Comparison of ENCODE assay signal across 1 cellular context in genomic region chr10:21352886-21353285, GRCh38.
A peak's percentile ranks its signal among the peaks of the same experiment; 100 is the strongest.
TF ChIP-seq lines count a peak whose summit lies in the region.

No MANE protein-coding gene starts in this region.

TF ChIP-seq in GM12878, 131 proteins besides CTCF, POLR2A, EP300 and RAD21 (continued from another document):
- peak; percentile 52 for TF ChIP-seq PKNOX1 (IDR thresholded peaks at IDR 0.05)
TF ChIP-seq in GM12878: peak in this region for 5.
